1 cellular context compared by ENCODE assay signal in genomic region chr12:1583421-1584078, GRCh38.
TF ChIP-seq lines count a peak whose summit lies in the region.

No MANE protein-coding gene starts in this region.

TF ChIP-seq in GM12878, 131 proteins besides CTCF, POLR2A, EP300 and RAD21 (continued from another document and continues in another):
- TF ChIP-seq ELK1 (IDR thresholded peaks at IDR 0.05; ENCODE audit: low read depth, low read length) (no peak), PKNOX1 (IDR thresholded peaks at IDR 0.05) (no peak), ATF2 (IDR thresholded peaks at IDR 0.05; ENCODE audit: low read length) (no peak; the same call in 1 of the 2 replicates), CREM (IDR thresholded peaks at IDR 0.05; ENCODE audit: low read depth) (no peak), PAX5 (IDR thresholded peaks at IDR 0.05; ENCODE audit: borderline replicate concordance, low read depth, low read length) (no peak), ZBTB4 (CRISPR knock-in tag; IDR thresholded peaks at IDR 0.05) (no peak), KDM1A (IDR thresholded peaks at IDR 0.05; ENCODE audit: borderline replicate concordance) (no peak), EGR1 (IDR thresholded peaks at IDR 0.05; ENCODE audit: borderline replicate concordance in 1 of 2, low read depth in 2 of 2, low read length in 2 of 2) (no peak), CBX5 (IDR thresholded peaks at IDR 0.05; ENCODE audit: low read depth) (no peak), ATF7 (IDR thresholded peaks at IDR 0.05; ENCODE audit: low read depth) (peak; percentile 67), MXI1 (IDR thresholded peaks at IDR 0.05; ENCODE audit: low read depth, low read length) (no peak), HDGF (IDR thresholded peaks at IDR 0.05) (no peak), STAT3 (IDR thresholded peaks at IDR 0.05; ENCODE audit: low read depth, low read length) (no peak), NRF1 (conservative IDR thresholded peaks at IDR 0.05; ENCODE audit: low read depth, low read length) (no peak), TBL1XR1 (IDR thresholded peaks at IDR 0.05; ENCODE audit: low read depth, low read length) (no peak), CBFB (IDR thresholded peaks at IDR 0.05; ENCODE audit: low read depth) (peak; percentile 82; the same call in 1 of the 2 replicates), TCF3 (IDR thresholded peaks at IDR 0.05; ENCODE audit: borderline replicate concordance, insufficient read depth, low read depth, low read length) (no peak), BHLHE40 (IDR thresholded peaks at IDR 0.05; ENCODE audit: borderline replicate concordance in 1 of 2, low read depth in 2 of 2, low read length in 1 of 2) (peak in 1 of 2 experiments; percentile 37; a peak in 1 of 4 replicates), BCL11A (IDR thresholded peaks at IDR 0.05; ENCODE audit: low read depth, low read length) (no peak), SMC3 (IDR thresholded peaks at IDR 0.05; ENCODE audit: borderline replicate concordance, low read length) (peak; percentile 94), TAF1 (IDR thresholded peaks at IDR 0.05; ENCODE audit: borderline replicate concordance, low read depth, low read length) (no peak), WRNIP1 (IDR thresholded peaks at IDR 0.05; ENCODE audit: borderline replicate concordance, low read depth, low read length) (no peak; the same call in 1 of the 2 replicates), CEBPB (IDR thresholded peaks at IDR 0.05; ENCODE audit: borderline replicate concordance in 1 of 2, low read depth in 2 of 2, low read length in 2 of 2) (no peak), LARP7 (IDR thresholded peaks at IDR 0.05) (no peak), SIX5 (IDR thresholded peaks at IDR 0.05; ENCODE audit: low read depth, low read length, severe bottlenecking) (no peak), NFYA (IDR thresholded peaks at IDR 0.05; ENCODE audit: borderline replicate concordance, low read depth, low read length) (no peak), SREBF1 (IDR thresholded peaks at IDR 0.05; ENCODE audit: low read length) (no peak), YY1 (IDR thresholded peaks at IDR 0.05; ENCODE audit: low read depth, low read length) (peak; percentile 76), NR2F1 (conservative IDR thresholded peaks at IDR 0.05) (0 out of 2 replicates have a peak, but pooled peaks have one; percentile 23), POU2F2 (IDR thresholded peaks at IDR 0.05; ENCODE audit: borderline replicate concordance, low read depth, low read length) (peak; percentile 37; the same call in 1 of the 3 replicates), RAD51 (IDR thresholded peaks at IDR 0.05) (0 out of 2 replicates have a peak, but pooled peaks have one; percentile 11)
- TF ChIP-seq, protein P1, sequence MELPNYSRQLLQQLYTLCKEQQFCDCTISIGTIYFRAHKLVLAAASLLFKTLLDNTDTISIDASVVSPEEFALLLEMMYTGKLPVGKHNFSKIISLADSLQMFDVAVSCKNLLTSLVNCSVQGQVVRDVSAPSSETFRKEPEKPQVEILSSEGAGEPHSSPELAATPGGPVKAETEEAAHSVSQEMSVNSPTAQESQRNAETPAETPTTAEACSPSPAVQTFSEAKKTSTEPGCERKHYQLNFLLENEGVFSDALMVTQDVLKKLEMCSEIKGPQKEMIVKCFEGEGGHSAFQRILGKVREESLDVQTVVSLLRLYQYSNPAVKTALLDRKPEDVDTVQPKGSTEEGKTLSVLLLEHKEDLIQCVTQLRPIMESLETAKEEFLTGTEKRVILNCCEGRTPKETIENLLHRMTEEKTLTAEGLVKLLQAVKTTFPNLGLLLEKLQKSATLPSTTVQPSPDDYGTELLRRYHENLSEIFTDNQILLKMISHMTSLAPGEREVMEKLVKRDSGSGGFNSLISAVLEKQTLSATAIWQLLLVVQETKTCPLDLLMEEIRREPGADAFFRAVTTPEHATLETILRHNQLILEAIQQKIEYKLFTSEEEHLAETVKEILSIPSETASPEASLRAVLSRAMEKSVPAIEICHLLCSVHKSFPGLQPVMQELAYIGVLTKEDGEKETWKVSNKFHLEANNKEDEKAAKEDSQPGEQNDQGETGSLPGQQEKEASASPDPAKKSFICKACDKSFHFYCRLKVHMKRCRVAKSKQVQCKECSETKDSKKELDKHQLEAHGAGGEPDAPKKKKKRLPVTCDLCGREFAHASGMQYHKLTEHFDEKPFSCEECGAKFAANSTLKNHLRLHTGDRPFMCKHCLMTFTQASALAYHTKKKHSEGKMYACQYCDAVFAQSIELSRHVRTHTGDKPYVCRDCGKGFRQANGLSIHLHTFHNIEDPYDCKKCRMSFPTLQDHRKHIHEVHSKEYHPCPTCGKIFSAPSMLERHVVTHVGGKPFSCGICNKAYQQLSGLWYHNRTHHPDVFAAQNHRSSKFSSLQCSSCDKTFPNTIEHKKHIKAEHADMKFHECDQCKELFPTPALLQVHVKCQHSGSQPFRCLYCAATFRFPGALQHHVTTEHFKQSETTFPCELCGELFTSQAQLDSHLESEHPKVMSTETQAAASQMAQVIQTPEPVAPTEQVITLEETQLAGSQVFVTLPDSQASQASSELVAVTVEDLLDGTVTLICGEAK (IDR thresholded peaks at IDR 0.05; ENCODE audit: borderline replicate concordance): no peak
- TF ChIP-seq, protein P2, sequence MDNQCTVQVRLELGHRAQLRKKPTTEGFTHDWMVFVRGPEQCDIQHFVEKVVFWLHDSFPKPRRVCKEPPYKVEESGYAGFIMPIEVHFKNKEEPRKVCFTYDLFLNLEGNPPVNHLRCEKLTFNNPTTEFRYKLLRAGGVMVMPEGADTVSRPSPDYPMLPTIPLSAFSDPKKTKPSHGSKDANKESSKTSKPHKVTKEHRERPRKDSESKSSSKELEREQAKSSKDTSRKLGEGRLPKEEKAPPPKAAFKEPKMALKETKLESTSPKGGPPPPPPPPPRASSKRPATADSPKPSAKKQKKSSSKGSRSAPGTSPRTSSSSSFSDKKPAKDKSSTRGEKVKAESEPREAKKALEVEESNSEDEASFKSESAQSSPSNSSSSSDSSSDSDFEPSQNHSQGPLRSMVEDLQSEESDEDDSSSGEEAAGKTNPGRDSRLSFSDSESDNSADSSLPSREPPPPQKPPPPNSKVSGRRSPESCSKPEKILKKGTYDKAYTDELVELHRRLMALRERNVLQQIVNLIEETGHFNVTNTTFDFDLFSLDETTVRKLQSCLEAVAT (IDR thresholded peaks at IDR 0.05): 0 out of 2 replicates have a peak, but pooled peaks have one; percentile 57
- TF ChIP-seq, protein P3, sequence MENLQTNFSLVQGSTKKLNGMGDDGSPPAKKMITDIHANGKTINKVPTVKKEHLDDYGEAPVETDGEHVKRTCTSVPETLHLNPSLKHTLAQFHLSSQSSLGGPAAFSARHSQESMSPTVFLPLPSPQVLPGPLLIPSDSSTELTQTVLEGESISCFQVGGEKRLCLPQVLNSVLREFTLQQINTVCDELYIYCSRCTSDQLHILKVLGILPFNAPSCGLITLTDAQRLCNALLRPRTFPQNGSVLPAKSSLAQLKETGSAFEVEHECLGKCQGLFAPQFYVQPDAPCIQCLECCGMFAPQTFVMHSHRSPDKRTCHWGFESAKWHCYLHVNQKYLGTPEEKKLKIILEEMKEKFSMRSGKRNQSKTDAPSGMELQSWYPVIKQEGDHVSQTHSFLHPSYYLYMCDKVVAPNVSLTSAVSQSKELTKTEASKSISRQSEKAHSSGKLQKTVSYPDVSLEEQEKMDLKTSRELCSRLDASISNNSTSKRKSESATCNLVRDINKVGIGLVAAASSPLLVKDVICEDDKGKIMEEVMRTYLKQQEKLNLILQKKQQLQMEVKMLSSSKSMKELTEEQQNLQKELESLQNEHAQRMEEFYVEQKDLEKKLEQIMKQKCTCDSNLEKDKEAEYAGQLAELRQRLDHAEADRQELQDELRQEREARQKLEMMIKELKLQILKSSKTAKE (IDR thresholded peaks at IDR 0.05; ENCODE audit: low read depth, poor library complexity, severe bottlenecking): peak; percentile 83
- TF ChIP-seq, protein P4, sequence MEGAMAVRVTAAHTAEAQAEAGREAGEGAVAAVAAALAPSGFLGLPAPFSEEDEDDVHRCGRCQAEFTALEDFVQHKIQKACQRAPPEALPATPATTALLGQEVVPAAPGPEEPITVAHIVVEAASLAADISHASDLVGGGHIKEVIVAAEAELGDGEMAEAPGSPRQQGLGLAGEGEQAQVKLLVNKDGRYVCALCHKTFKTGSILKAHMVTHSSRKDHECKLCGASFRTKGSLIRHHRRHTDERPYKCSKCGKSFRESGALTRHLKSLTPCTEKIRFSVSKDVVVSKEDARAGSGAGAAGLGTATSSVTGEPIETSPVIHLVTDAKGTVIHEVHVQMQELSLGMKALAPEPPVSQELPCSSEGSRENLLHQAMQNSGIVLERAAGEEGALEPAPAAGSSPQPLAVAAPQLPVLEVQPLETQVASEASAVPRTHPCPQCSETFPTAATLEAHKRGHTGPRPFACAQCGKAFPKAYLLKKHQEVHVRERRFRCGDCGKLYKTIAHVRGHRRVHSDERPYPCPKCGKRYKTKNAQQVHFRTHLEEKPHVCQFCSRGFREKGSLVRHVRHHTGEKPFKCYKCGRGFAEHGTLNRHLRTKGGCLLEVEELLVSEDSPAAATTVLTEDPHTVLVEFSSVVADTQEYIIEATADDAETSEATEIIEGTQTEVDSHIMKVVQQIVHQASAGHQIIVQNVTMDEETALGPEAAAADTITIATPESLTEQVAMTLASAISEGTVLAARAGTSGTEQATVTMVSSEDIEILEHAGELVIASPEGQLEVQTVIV (IDR thresholded peaks at IDR 0.05; ENCODE audit: borderline replicate concordance, partially characterized antibody): no peak
- TF ChIP-seq, protein P5, sequence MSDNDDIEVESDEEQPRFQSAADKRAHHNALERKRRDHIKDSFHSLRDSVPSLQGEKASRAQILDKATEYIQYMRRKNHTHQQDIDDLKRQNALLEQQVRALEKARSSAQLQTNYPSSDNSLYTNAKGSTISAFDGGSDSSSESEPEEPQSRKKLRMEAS (IDR thresholded peaks at IDR 0.05; ENCODE audit: low read depth, low read length): no peak
- TF ChIP-seq, protein P6, sequence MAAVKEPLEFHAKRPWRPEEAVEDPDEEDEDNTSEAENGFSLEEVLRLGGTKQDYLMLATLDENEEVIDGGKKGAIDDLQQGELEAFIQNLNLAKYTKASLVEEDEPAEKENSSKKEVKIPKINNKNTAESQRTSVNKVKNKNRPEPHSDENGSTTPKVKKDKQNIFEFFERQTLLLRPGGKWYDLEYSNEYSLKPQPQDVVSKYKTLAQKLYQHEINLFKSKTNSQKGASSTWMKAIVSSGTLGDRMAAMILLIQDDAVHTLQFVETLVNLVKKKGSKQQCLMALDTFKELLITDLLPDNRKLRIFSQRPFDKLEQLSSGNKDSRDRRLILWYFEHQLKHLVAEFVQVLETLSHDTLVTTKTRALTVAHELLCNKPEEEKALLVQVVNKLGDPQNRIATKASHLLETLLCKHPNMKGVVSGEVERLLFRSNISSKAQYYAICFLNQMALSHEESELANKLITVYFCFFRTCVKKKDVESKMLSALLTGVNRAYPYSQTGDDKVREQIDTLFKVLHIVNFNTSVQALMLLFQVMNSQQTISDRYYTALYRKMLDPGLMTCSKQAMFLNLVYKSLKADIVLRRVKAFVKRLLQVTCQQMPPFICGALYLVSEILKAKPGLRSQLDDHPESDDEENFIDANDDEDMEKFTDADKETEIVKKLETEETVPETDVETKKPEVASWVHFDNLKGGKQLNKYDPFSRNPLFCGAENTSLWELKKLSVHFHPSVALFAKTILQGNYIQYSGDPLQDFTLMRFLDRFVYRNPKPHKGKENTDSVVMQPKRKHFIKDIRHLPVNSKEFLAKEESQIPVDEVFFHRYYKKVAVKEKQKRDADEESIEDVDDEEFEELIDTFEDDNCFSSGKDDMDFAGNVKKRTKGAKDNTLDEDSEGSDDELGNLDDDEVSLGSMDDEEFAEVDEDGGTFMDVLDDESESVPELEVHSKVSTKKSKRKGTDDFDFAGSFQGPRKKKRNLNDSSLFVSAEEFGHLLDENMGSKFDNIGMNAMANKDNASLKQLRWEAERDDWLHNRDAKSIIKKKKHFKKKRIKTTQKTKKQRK (IDR thresholded peaks at IDR 0.05; ENCODE audit: low read depth, low read length): no peak
